In genomic region chr14:79583738-79584405, GRCh38 we compare ENCODE assay signal across 20 cellular contexts.
DNase-seq lines count a peak whose midpoint lies in the region; ATAC-seq, FAIRE-seq and TF ChIP-seq lines count a peak whose summit lies in the region.
"Had no signal": no experiment of that assay in that cellular context is flagged by ENCODE, and none has a peak within 500 bp of the region (broad histone marks: within the 10 kb centered on the region; RNA-seq: fewer than 3 reads in every experiment).

No MANE protein-coding gene starts in this region.

- H3K9me3 Mint-ChIP-seq in astrocyte (ENCODE audit: unreplicated experiment), result no peaks in the 10 kb centered on the region
- H3K9me3 Mint-ChIP-seq: activated T-helper 2 cell treated with anti-CD3 and anti-CD28 coated beads, Interferon-gamma antibody, Interleukin-2, Interleukin-4, amounts not matched to agents 10 μg/mL and 5 μg/mL and 100 μg/mL, durations not matched to agents 14 hours and 24 hours and 36 hours; mesothelial cell of epicardium had no signal

- peak overlapping the region; percentile 1 for H3K4me3 ChIP-seq in astrocyte (ENCODE audit: insufficient read depth, low read depth, low read length)
- H3K4me3 ChIP-seq in fibroblast of the aortic adventitia (ENCODE audit: low read depth, low read length), result no peak overlapping the region
- H3K4me3 ChIP-seq in smooth muscle cell, result no peak overlapping the region
- H3K4me3 ChIP-seq: coronary artery, heart left ventricle had no signal

- peaks cover 21% of the 10 kb centered on the region for H3F3A ChIP-seq in smooth muscle cell (ENCODE audit: low read depth)

- intact Hi-C loops in left ventricle myocardium superior (cut with micrococcal nuclease), result no loop called here

- H2AFZ ChIP-seq in astrocyte (ENCODE audit: low read depth, low read length) (no peak overlapping the region), smooth muscle cell (ENCODE audit: low read depth) (no peak overlapping the region)

- H3K4me2 ChIP-seq in astrocyte (ENCODE audit: low read length), result peak overlapping the region; percentile 55
- peak overlapping the region; percentile 57 for H3K4me2 ChIP-seq in smooth muscle cell

- no peak for FAIRE-seq in astrocyte (lab: Jason Lieb, UNC)
- FAIRE-seq: endothelial cell of umbilical vein had no signal

- peaks cover 65% of the 10 kb centered on the region for H3K4me1 Mint-ChIP-seq in astrocyte (ENCODE audit: low read depth, unreplicated experiment)
- H3K4me1 Mint-ChIP-seq: stimulated activated naive B cell treated with anti-CD40 and anti-IgM and Interleukin-4, amounts not matched to agents 10 μg/mL and 1 μg/mL and 100 μg/mL, for 72 hours had no signal

- peak overlapping the region; percentile 90 for H3K27ac Mint-ChIP-seq in astrocyte (ENCODE audit: unreplicated experiment)
- H3K27ac Mint-ChIP-seq: activated T-helper 2 cell treated with anti-CD3 and anti-CD28 coated beads, Interferon-gamma antibody, Interleukin-2, Interleukin-4, amounts not matched to agents 10 μg/mL and 5 μg/mL and 100 μg/mL, durations not matched to agents 14 hours and 24 hours and 36 hours; mesothelial cell of epicardium; stimulated activated naive B cell treated with anti-CD40 and anti-IgM and Interleukin-4, amounts not matched to agents 10 μg/mL and 1 μg/mL and 100 μg/mL, for 72 hours had no signal

- no peaks in the 10 kb centered on the region for H4K20me1 ChIP-seq in astrocyte (ENCODE audit: insufficient read depth, low read length)
- H4K20me1 ChIP-seq in smooth muscle cell (ENCODE audit: low read depth), result no peaks in the 10 kb centered on the region

- H3K27ac ChIP-seq in astrocyte (ENCODE audit: low read depth, low read length), result peak overlapping the region; percentile 92
- H3K27ac ChIP-seq in smooth muscle cell (ENCODE audit: low read depth), result peak overlapping the region; percentile 90
- H3K27ac ChIP-seq: 22Rv1, coronary artery, heart left ventricle had no signal

- TF ChIP-seq CTCF in astrocyte (IDR thresholded peaks at IDR 0.05; ENCODE audit: insufficient read depth, low read depth, low read length) (no peak), fibroblast of the aortic adventitia (IDR thresholded peaks at IDR 0.05; ENCODE audit: insufficient read depth, low read length) (no peak), smooth muscle cell (IDR thresholded peaks at IDR 0.05; ENCODE audit: borderline replicate concordance, insufficient read depth, poor library complexity, severe bottlenecking) (no peak)

- DNase-seq in NCI-H82 (lab: John Stamatoyannopoulos, UW), result peak; percentile 15
- no peak for DNase-seq in NCI-H82 treated with DMSO at 0.1 percent for 48 hours (lab: John Stamatoyannopoulos, UW; ENCODE audit: unreplicated experiment)
- DNase-seq in astrocyte (ENCODE audit: low read depth), result peak; percentile 86
- DNase-seq in fibroblast of the aortic adventitia (ENCODE audit: low read depth), result peak; percentile 62
- no peak for DNase-seq in smooth muscle cell (lab: John Stamatoyannopoulos, UW; ENCODE audit: unreplicated experiment)
- DNase-seq in left ventricle myocardium superior, result no peak
- DNase-seq in hepatic stellate cell (ENCODE audit: low spot score), result no peak
- DNase-seq: activated CD4-positive, CD25-positive, alpha-beta regulatory T cell treated with anti-CD3 and anti-CD28 coated beads, Interleukin-2, amount 50 U/mL, for 72 hours; heart left ventricle; MM.1S; NCI-H2081 treated with DMSO at 0.1 percent for 48 hours; NCI-H526 treated with DMSO at 0.1 percent for 48 hours; OCI-M1; stimulated activated naive B cell treated with anti-CD40 and anti-IgM and Interleukin-4, amounts not matched to agents 10 μg/mL and 1 μg/mL and 100 μg/mL, for 72 hours had no signal

- no peak overlapping the region for H3K4me3 Mint-ChIP-seq in astrocyte (ENCODE audit: unreplicated experiment)
- H3K4me3 Mint-ChIP-seq: mesothelial cell of epicardium; stimulated activated naive B cell treated with anti-CD40 and anti-IgM and Interleukin-4, amounts not matched to agents 10 μg/mL and 1 μg/mL and 100 μg/mL, for 72 hours had no signal

- no peaks in the 10 kb centered on the region for H3K36me3 ChIP-seq in astrocyte (ENCODE audit: insufficient read depth, low read length)
- no peaks in the 10 kb centered on the region for H3K36me3 ChIP-seq in smooth muscle cell (ENCODE audit: low read depth)
- H3K36me3 ChIP-seq: heart left ventricle had no signal

- H3K27me3 ChIP-seq in astrocyte (ENCODE audit: insufficient read depth, low read length) (no peaks in the 10 kb centered on the region), smooth muscle cell (ENCODE audit: low read depth) (no peaks in the 10 kb centered on the region)

- peaks cover 46% of the 10 kb centered on the region for H3K4me1 ChIP-seq in astrocyte (ENCODE audit: insufficient read depth, low read length)
- H3K4me1 ChIP-seq in smooth muscle cell (ENCODE audit: low read depth), result peaks cover 42% of the 10 kb centered on the region

- no peaks in the 10 kb centered on the region for H3K9me3 ChIP-seq in astrocyte (ENCODE audit: insufficient read depth, low read depth, low read length)
- H3K9me3 ChIP-seq in smooth muscle cell (replicated peaks; ENCODE audit: low read depth), result no peaks in the 10 kb centered on the region
- H3K9me3 ChIP-seq: heart left ventricle had no signal

- no peaks in the 10 kb centered on the region for H3K79me2 ChIP-seq in astrocyte (ENCODE audit: insufficient read depth, low read length)
- no peaks in the 10 kb centered on the region for H3K79me2 ChIP-seq in smooth muscle cell (ENCODE audit: low read depth)

- WGBS in smooth muscle cell (ENCODE audit: low lambda C conversion rate), result 38% methylated on average over 4 of the region's 4 CpGs

- H3K36me3 Mint-ChIP-seq in astrocyte (ENCODE audit: low read depth, unreplicated experiment), result no peaks in the 10 kb centered on the region
- H3K36me3 Mint-ChIP-seq: mesothelial cell of epicardium; stimulated activated naive B cell treated with anti-CD40 and anti-IgM and Interleukin-4, amounts not matched to agents 10 μg/mL and 1 μg/mL and 100 μg/mL, for 72 hours had no signal

- H3K9ac ChIP-seq in astrocyte (ENCODE audit: low read length), result peak overlapping the region; percentile 69
- H3K9ac ChIP-seq in smooth muscle cell (ENCODE audit: low read depth), result no peak overlapping the region

- no peaks in the 10 kb centered on the region for H3K27me3 Mint-ChIP-seq in astrocyte (ENCODE audit: low read depth, unreplicated experiment)
- H3K27me3 Mint-ChIP-seq: stimulated activated naive B cell treated with anti-CD40 and anti-IgM and Interleukin-4, amounts not matched to agents 10 μg/mL and 1 μg/mL and 100 μg/mL, for 72 hours had no signal

- ATAC-seq in left ventricle myocardium superior, result no peak
- ATAC-seq in HG02571 (IDR thresholded peaks at IDR 0.05; ENCODE audit: unreplicated experiment), result no peak
- ATAC-seq: stimulated activated naive B cell treated with anti-CD40 and anti-IgM and Interleukin-4, amounts not matched to agents 10 μg/mL and 1 μg/mL and 100 μg/mL, for 72 hours had no signal

Comparison
In these comparisons a context has a peak if more than half of its experiments do, and no peak if none do; other contexts are left out.
1. DNase-seq: peak in NCI-H82 (single experiment), astrocyte (single experiment) and fibroblast of the aortic adventitia (single experiment); none in NCI-H82 treated with DMSO at 0.1 percent for 48 hours (single experiment), smooth muscle cell (single experiment), left ventricle myocardium superior (single experiment) and hepatic stellate cell (single experiment).